1 cellular context compared by ENCODE assay signal in genomic region chr19:35176183-35176570, GRCh38.
TF ChIP-seq lines count a peak whose summit lies in the region.

No MANE protein-coding gene starts in this region.

TF ChIP-seq in A549, 52 proteins besides CTCF, POLR2A, EP300 and RAD21:
- no peak for TF ChIP-seq HMGXB4 (CRISPR knock-in tag; IDR thresholded peaks at IDR 0.05; ENCODE audit: borderline replicate concordance)
- TF ChIP-seq REST (IDR thresholded peaks at IDR 0.05), result no peak
- TF ChIP-seq PHF8 (IDR thresholded peaks at IDR 0.05; ENCODE audit: borderline replicate concordance, low read depth), result no peak
- no peak for TF ChIP-seq HDAC2 (IDR thresholded peaks at IDR 0.05)
- TF ChIP-seq GATA3 (IDR thresholded peaks at IDR 0.05; ENCODE audit: borderline replicate concordance), result no peak
- no peak for TF ChIP-seq ZNF302 (CRISPR knock-in tag; IDR thresholded peaks at IDR 0.05)
- no peak for TF ChIP-seq PBX3 (IDR thresholded peaks at IDR 0.05)
- no peak for TF ChIP-seq HOXB5 (CRISPR knock-in tag; IDR thresholded peaks at IDR 0.05)
- TF ChIP-seq RCOR1 (IDR thresholded peaks at IDR 0.05; ENCODE audit: low read depth, low read length), result no peak
- TF ChIP-seq HES2 (IDR thresholded peaks at IDR 0.05), result no peak
- no peak for TF ChIP-seq ESRRA (IDR thresholded peaks at IDR 0.05; ENCODE audit: borderline replicate concordance, low read length)
- TF ChIP-seq CHD4 (IDR thresholded peaks at IDR 0.05; ENCODE audit: borderline replicate concordance), result no peak
